In the genomic region with DNA sequence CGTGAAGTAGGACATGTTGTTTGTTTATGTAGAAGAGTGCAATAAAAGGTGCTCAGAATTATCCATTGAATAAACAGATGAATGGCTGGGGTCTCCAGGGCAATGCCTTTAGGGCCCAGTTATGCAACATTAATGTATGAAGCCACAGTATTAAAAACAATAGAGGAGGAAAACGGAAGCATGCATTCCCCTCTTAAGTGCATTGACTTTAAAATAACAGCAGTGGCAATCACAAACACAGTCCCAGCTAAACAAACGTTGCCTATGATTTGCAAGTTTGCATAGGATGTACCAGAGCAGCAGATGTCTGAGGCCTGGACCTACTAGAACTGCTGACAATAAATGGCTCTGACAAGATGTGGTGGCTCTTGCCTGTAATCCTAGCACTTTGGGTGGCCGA, we compare ENCODE assay signal across 23 cellular contexts.
DNase-seq lines count a peak whose midpoint lies in the region; ATAC-seq, FAIRE-seq and TF ChIP-seq lines count a peak whose summit lies in the region.
"Had no signal": no experiment of that assay in that cellular context is flagged by ENCODE, and none has a peak within 500 bp of the region (broad histone marks: within the 10 kb centered on the region; RNA-seq: fewer than 3 reads in every experiment).

No MANE protein-coding gene starts in this region.

- no peak overlapping the region for H4K91ac ChIP-seq in mesenchymal stem cell (ENCODE audit: low read length)

- H3K79me1 ChIP-seq in mesenchymal stem cell (replicated peaks; ENCODE audit: low read length, poor library complexity, severe bottlenecking): no peaks in the 10 kb centered on the region

- no peak overlapping the region for H3K4ac ChIP-seq in mesenchymal stem cell (ENCODE audit: low read depth in 1 of 2, low read length in 2 of 2)

- ATAC-seq in T-helper 17 cell: no peak

- TF ChIP-seq CTCF in LNCaP clone FGC (IDR thresholded peaks at IDR 0.05; ENCODE audit: control insufficient read depth, extremely low read depth, insufficient read depth): no peak

- H3K27me3 ChIP-seq in mesenchymal stem cell (ENCODE audit: control insufficient read depth in 1 of 2, insufficient read depth in 1 of 2, low read length in 2 of 2): peaks cover 0 to 36% of the 10 kb centered on the region in 2 experiments
- H3K27me3 ChIP-seq: neutrophil, SJCRH30 had no signal

- H3K4me2 ChIP-seq in mesenchymal stem cell (ENCODE audit: low read length, poor library complexity, severe bottlenecking): no peak overlapping the region

- H3K18ac ChIP-seq in mesenchymal stem cell (ENCODE audit: low read depth in 1 of 2, low read length in 2 of 2): no peak overlapping the region

- H3K23ac ChIP-seq in mesenchymal stem cell (ENCODE audit: low read length in 2 of 2): no peak overlapping the region

- no peak overlapping the region for H3K27ac ChIP-seq in mesenchymal stem cell (ENCODE audit: low read length, poor library complexity, severe bottlenecking)
- H3K27ac ChIP-seq: epithelial cell of prostate, neutrophil, prostate gland, SJCRH30 had no signal

- no peak overlapping the region for H2AFZ ChIP-seq in mesenchymal stem cell (ENCODE audit: low read depth, low read length)

- no peak overlapping the region for H3K4me3 ChIP-seq in LNCaP clone FGC (ENCODE audit: low read depth, low read length)
- H3K4me3 ChIP-seq in mesenchymal stem cell (ENCODE audit: insufficient read depth in 1 of 2, low read depth in 1 of 2, low read length in 2 of 2): no peak overlapping the region
- H3K4me3 ChIP-seq: prostate gland, SJCRH30 had no signal

- H3K14ac ChIP-seq in mesenchymal stem cell (ENCODE audit: low read length in 2 of 2): no peak overlapping the region

- no peak for FAIRE-seq in HTR-8/SVneo (lab: Jason Lieb, UNC)

- H4K8ac ChIP-seq in mesenchymal stem cell (ENCODE audit: low read length): no peak overlapping the region

- H2AK5ac ChIP-seq in mesenchymal stem cell (ENCODE audit: low read length, severe bottlenecking): no peak overlapping the region

- H3K36me3 ChIP-seq in mesenchymal stem cell (ENCODE audit: control insufficient read depth in 1 of 2, insufficient read depth in 2 of 2, low read depth in 1 of 2, low read length in 2 of 2): no peaks in the 10 kb centered on the region
- H3K36me3 ChIP-seq: neutrophil, prostate gland, SJCRH30 had no signal

- no peak overlapping the region for H2BK120ac ChIP-seq in mesenchymal stem cell (ENCODE audit: low read depth, low read length)

- WGBS in mesenchymal stem cell: 32% methylated on average over 4 of the region's 4 CpGs

- peaks cover 2% of the 10 kb centered on the region for H3K4me1 ChIP-seq in mesenchymal stem cell (ENCODE audit: control insufficient read depth, insufficient read depth, low read depth, low read length)
- H3K4me1 ChIP-seq: prostate gland had no signal

- H3K36me3 Mint-ChIP-seq in T-helper 17 cell (ENCODE audit: low read depth): peaks cover 4% of the 10 kb centered on the region
- H3K36me3 Mint-ChIP-seq: CD4-positive, alpha-beta memory T cell had no signal

- no peak overlapping the region for H2BK5ac ChIP-seq in mesenchymal stem cell (ENCODE audit: low read depth, low read length, poor library complexity, severe bottlenecking)

- peaks cover 50% of the 10 kb centered on the region for H3K27me3 Mint-ChIP-seq in T-helper 17 cell

- DNase-seq in DMS53 treated with DMSO at 0.1 percent for 48 hours (lab: John Stamatoyannopoulos, UW; ENCODE audit: unreplicated experiment) (peak; percentile 53), LNCaP clone FGC (ENCODE audit: low read depth) (peak; percentile 11), NCI-H774 (lab: John Stamatoyannopoulos, UW) (peak; percentile 7), mesenchymal stem cell (peak; percentile 7), HTR-8/SVneo (ENCODE audit: insufficient read length, low spot score) (no peak), T-helper 17 cell (no peak), HT-29 (ENCODE audit: low spot score) (no peak)
- DNase-seq: activated CD8-positive, alpha-beta memory T cell treated with anti-CD3 and anti-CD28 coated beads for 24 hours; activated gamma-delta T cell treated with Interleukin-2 at 50 U/mL for 16 hours; activated T-cell treated with anti-CD3 and anti-CD28 coated beads, Interleukin-2, amount 50 U/mL, for 24 hours; CD4-positive, alpha-beta memory T cell; DMS79 treated with DMSO at 0.1 percent for 48 hours; effector CD4-positive, alpha-beta T cell; GOT3; head of caudate nucleus; Kasumi-1; mammary epithelial cell; NCI-H1694; trophoblast cell had no signal

- no peak overlapping the region for H3K9ac ChIP-seq in mesenchymal stem cell (ENCODE audit: low read length)

- H3K27ac Mint-ChIP-seq in T-helper 17 cell: no peak overlapping the region
- H3K27ac Mint-ChIP-seq: activated T-cell treated with anti-CD3 and anti-CD28 coated beads, Interleukin-2, amount 50 U/mL, for 24 hours; CD4-positive, alpha-beta memory T cell had no signal

- H3K4me3 Mint-ChIP-seq in T-helper 17 cell: no peak overlapping the region
- H3K4me3 Mint-ChIP-seq: activated T-cell treated with anti-CD3 and anti-CD28 coated beads, Interleukin-2, amount 50 U/mL, for 24 hours; CD4-positive, alpha-beta memory T cell had no signal

- no peak overlapping the region for H2BK15ac ChIP-seq in mesenchymal stem cell (ENCODE audit: low read depth, poor library complexity, severe bottlenecking)

- H3K9me3 ChIP-seq in mesenchymal stem cell (ENCODE audit: control insufficient read depth, low read length): no peaks in the 10 kb centered on the region
- H3K9me3 ChIP-seq in T-helper 17 cell (ENCODE audit: control insufficient read depth, low read length, poor library complexity, severe bottlenecking): no peaks in the 10 kb centered on the region
- H3K9me3 ChIP-seq: neutrophil, prostate gland had no signal

- H3K4me1 Mint-ChIP-seq in T-helper 17 cell: no peaks in the 10 kb centered on the region
- H3K4me1 Mint-ChIP-seq: CD4-positive, alpha-beta memory T cell had no signal

- H2BK12ac ChIP-seq in mesenchymal stem cell (ENCODE audit: low read length in 2 of 2): no peak overlapping the region

Comparison
In these comparisons a context has a peak if more than half of its experiments do, and no peak if none do; other contexts are left out.
1. DNase-seq: peak in DMS53 treated with DMSO at 0.1 percent for 48 hours (single experiment), LNCaP clone FGC (single experiment), NCI-H774 (single experiment) and mesenchymal stem cell (single experiment); none in HTR-8/SVneo (single experiment), T-helper 17 cell (0 of 3) and HT-29 (single experiment).